Comparison of ENCODE assay signal across 21 cellular contexts in the genomic region with DNA sequence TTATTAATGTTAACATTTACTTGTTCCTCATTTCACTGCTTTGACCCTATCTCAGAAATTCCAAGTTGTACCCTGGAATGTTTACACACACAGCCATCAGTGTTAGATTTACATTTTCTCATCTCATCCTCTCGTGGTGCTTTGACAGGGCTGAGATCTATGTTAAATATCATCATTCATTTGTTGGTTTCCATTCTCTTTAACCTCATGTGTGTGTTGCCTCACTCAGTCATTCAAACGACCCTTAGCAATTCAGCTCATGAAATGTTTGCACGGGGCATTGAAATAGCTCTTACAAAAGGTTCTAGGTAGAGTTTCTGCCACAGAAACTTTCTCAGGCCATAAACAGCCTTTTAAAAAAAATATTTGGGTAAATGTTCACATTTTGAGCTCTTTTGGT.
"Had no signal": no experiment of that assay in that cellular context is flagged by ENCODE, and none has a peak within 500 bp of the region (broad histone marks: within the 10 kb centered on the region; RNA-seq: fewer than 3 reads in every experiment).

No MANE protein-coding gene starts in this region.

- H3K4me3 ChIP-seq: adrenal gland, gastroesophageal sphincter, left lung, psoas muscle, transverse colon had no signal

- H3K27ac ChIP-seq: brain microvascular endothelial cell, gastroesophageal sphincter, left lung, parathyroid adenoma, transverse colon had no signal

- H3K4me1 ChIP-seq: adrenal gland, gastroesophageal sphincter, left lung, parathyroid adenoma, psoas muscle, transverse colon had no signal

- H3K36me3 ChIP-seq: adrenal gland, brain microvascular endothelial cell, gastroesophageal sphincter, left lung, transverse colon had no signal

- DNase-seq: activated CD4-positive, alpha-beta T cell treated with anti-CD3 and anti-CD28 coated beads for 4 hours; activated CD4-positive, alpha-beta T cell treated with anti-CD3 and anti-CD28 coated beads, Interleukin-2, amount 50 U/mL, for 4 hours; activated CD4-positive, CD25-positive, alpha-beta regulatory T cell; activated naive CD4-positive, alpha-beta T cell treated with Interleukin-2 at 50 U/mL for 16 hours; activated T-cell treated with anti-CD3 and anti-CD28 coated beads for 4 hours; activated T-cell treated with anti-CD3 and anti-CD28 coated beads, Interleukin-2, amount 50 U/mL, for 72 hours; brain microvascular endothelial cell; caudate nucleus; cortex of kidney; effector memory CD8-positive, alpha-beta T cell; left lung; naive B cell; nephron progenitor cell; stimulated activated CD4-positive, alpha-beta T cell treated with anti-CD3 and anti-CD28 coated beads, Interleukin-2, amount 100 ng/mL, for 48 hours; stimulated activated naive CD4-positive, alpha-beta T cell treated with Interleukin-2 at 50 U/mL for 16 hours; T-helper 1 cell had no signal

- H3K9me3 ChIP-seq: adrenal gland, gastroesophageal sphincter, left lung, psoas muscle, transverse colon had no signal

- H2AFZ ChIP-seq: parathyroid adenoma had no signal

- H3K27me3 ChIP-seq: adrenal gland, brain microvascular endothelial cell, gastroesophageal sphincter, left lung, transverse colon had no signal

- ATAC-seq: activated T-cell treated with anti-CD3 and anti-CD28 coated beads, Interleukin-2, amount 50 U/mL, for 72 hours; effector memory CD8-positive, alpha-beta T cell had no signal

- H3K79me2 ChIP-seq: parathyroid adenoma had no signal

- H3K9ac ChIP-seq: parathyroid adenoma had no signal
